ENCODE assay signal across 16 cellular contexts in the genomic region with DNA sequence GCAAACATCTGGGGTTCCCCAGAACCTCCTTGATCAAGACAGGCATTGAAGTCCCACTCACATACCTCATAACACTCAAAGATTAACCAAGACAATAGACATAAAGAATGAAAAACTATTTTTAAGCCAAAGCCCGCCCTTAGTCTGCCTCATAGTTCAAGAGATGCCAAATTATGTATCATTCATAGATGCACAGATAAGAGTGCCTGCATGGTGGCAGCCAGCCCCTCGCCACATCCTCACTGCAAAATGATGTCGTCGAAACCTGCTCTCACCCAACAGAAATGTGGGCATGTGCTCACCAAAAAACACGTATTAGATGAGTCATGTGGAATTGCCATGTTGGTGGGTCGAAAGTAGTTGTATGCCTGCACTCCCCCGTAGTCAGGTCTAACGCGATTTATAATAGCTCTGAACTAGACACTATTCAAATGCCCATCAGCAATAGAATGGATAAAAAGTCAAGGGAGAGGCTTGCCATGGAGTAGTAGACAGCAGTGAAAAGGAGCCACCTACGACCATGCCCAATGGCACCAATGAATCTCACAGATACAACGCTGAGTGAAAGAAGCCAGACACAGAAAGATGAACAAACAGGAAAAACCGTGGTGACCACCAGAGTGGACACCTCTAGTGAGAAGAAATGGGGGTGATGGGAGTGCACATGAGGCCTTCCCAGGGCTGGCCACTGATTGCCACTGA.
"Had no signal": no experiment of that assay in that cellular context is flagged by ENCODE, and none has a peak within 500 bp of the region (broad histone marks: within the 10 kb centered on the region; RNA-seq: fewer than 3 reads in every experiment).

No MANE protein-coding gene starts in this region.

- H3K27me3 ChIP-seq: adrenal gland, colonic mucosa, heart left ventricle, testis had no signal

- H3K9me3 ChIP-seq: adrenal gland, colonic mucosa, heart left ventricle, psoas muscle, sigmoid colon, testis had no signal

- H3K4me3 ChIP-seq: adrenal gland, colonic mucosa, heart left ventricle, psoas muscle, sigmoid colon, testis had no signal

- H3K27ac ChIP-seq: adrenal gland, colonic mucosa, heart left ventricle, psoas muscle, sigmoid colon, testis had no signal

- H3K4me1 ChIP-seq: adrenal gland, colonic mucosa, heart left ventricle, psoas muscle, sigmoid colon had no signal

- DNase-seq: activated CD4-positive, alpha-beta T cell treated with anti-CD3 and anti-CD28 coated beads for 1 hour; activated CD8-positive, alpha-beta memory T cell treated with anti-CD3 and anti-CD28 coated beads for 24 hours; activated naive CD4-positive, alpha-beta T cell; activated T-cell treated with anti-CD3 and anti-CD28 coated beads, Interleukin-2, amount 50 U/mL, for 1 hour; adrenal gland; caudate nucleus; colonic mucosa; effector CD4-positive, alpha-beta T cell; heart left ventricle; mesenchymal stem cell; psoas muscle; sigmoid colon; stimulated activated CD4-positive, alpha-beta T cell treated with anti-CD3 and anti-CD28 coated beads, Interleukin-2, amount 100 ng/mL, for 48 hours; T1000; testis had no signal

- H3K36me3 ChIP-seq: adrenal gland, colonic mucosa, heart left ventricle, sigmoid colon had no signal

- ATAC-seq: heart left ventricle; natural killer cell treated with Interleukin-12 subunit alpha and Interleukin-12 subunit beta and Interleukin-15 and Interleukin-18, amount 100 ng/mL, for 72 hours; psoas muscle had no signal
